15 cellular contexts compared by ENCODE assay signal in the genomic region with DNA sequence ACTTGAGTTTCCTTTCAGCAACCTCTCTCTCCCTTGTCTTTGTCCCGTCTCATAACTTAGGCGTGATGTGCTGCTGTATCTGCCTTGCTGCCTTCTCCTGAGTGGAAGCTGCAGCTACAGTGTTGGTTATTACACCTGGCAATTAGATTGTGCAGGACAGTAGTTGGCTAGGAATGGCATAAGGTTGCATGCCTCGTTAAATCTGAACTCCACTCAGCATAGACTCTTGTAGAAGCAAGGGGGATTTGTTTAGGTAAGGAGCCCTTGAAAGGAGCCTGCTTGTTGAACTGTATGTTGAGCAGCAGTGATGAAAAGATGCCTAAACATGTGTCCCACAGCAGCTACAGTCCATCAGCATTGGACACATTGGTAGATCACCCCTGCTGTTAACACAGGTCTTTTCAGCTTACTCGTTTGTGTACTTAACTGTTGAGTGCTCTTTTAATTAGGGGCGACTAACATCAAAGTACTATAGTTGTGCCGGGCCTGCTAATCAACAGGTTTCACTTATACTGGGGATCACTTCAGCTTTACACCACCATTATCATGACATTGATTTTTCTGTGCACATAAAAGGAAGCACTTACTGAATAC.
DNase-seq lines count a peak whose midpoint lies in the region; ATAC-seq, FAIRE-seq and TF ChIP-seq lines count a peak whose summit lies in the region.
"Had no signal": no experiment of that assay in that cellular context is flagged by ENCODE, and none has a peak within 500 bp of the region (broad histone marks: within the 10 kb centered on the region; RNA-seq: fewer than 3 reads in every experiment).

No MANE protein-coding gene starts in this region.

- H3K4me3 Mint-ChIP-seq in CD8-positive, alpha-beta T cell: peak overlapping the region; percentile 77
- no peak overlapping the region for H3K4me3 Mint-ChIP-seq in H9
- H3K4me3 Mint-ChIP-seq: HFFc6 had no signal

- no peak for FAIRE-seq in GM12878 (lab: Jason Lieb, UNC)

- no peak overlapping the region for H4K5ac ChIP-seq in H9 (ENCODE audit: insufficient read length, low read depth, low read length)

- no peak for TF ChIP-seq RAD21 in GM12878 (IDR thresholded peaks at IDR 0.05; ENCODE audit: insufficient read depth, low read depth, low read length)

- no peak overlapping the region for H3K14ac ChIP-seq in H9 (ENCODE audit: insufficient read depth, low read length)

- H4K8ac ChIP-seq in H9 (replicated peaks; ENCODE audit: insufficient read length, low read depth, low read length): no peak overlapping the region

- H2BK120ac ChIP-seq in H9 (ENCODE audit: low read depth, low read length, poor library complexity, severe bottlenecking): no peak overlapping the region

- no peak overlapping the region for H2AFZ ChIP-seq in H9 (ENCODE audit: low read length)
- H2AFZ ChIP-seq in GM12878 (ENCODE audit: control insufficient read depth, low read depth, low read length): no peak overlapping the region

- SMC1A ChIA-PET in GM12878 (lab: Charles Lee; ENCODE audit: uncharacterized antibody, unreplicated experiment): interaction anchor here (0.8 to 11.0 kb wide), 24 partner anchors 16 to 875 kb away, joined by 3 to 202 read pairs (median 4); no protein-coding TSS in a partner anchor

- H2BK20ac ChIP-seq in H9 (ENCODE audit: low read depth, low read length, poor library complexity, severe bottlenecking): no peak overlapping the region

- H3K56ac ChIP-seq in H9 (ENCODE audit: insufficient read length, low read depth, low read length): no peak overlapping the region

- no peaks in the 10 kb centered on the region for H3K36me3 ChIP-seq in CD8-positive, alpha-beta T cell (ENCODE audit: insufficient read depth, low read length)
- H3K36me3 ChIP-seq in GM12878 (ENCODE audit: control insufficient read depth in 2 of 2, insufficient read depth in 2 of 2, low read length in 1 of 2) (no peaks in the 10 kb centered on the region), BE2C (no peaks in the 10 kb centered on the region)
- H3K36me3 ChIP-seq: right atrium auricular region had no signal

- no peaks in the 10 kb centered on the region for H3K9me3 Mint-ChIP-seq in CD8-positive, alpha-beta T cell
- no peaks in the 10 kb centered on the region; a peak in 1 of 5 replicates for H3K9me3 Mint-ChIP-seq in H9
- H3K9me3 Mint-ChIP-seq: T-helper 2 cell treated with Interferon-gamma antibody and Interleukin-4, amounts not matched to agents 5 μg/mL and 100 μg/mL, for 36 hours had no signal

- CTCF ChIA-PET in CD8-positive, alpha-beta T cell (lab: Charles Lee): no interaction called here
- CTCF ChIA-PET in GM12878 (lab: Yijun Ruan, JAX): interaction anchor here (1.1 to 3.9 kb wide), 10 partner anchors 9 to 109 kb away, joined by 3 to 31 read pairs (median 6); no protein-coding TSS in a partner anchor

- no peaks in the 10 kb centered on the region for H3K4me1 ChIP-seq in CD8-positive, alpha-beta T cell (ENCODE audit: insufficient read depth, low read length)
- H3K4me1 ChIP-seq in H9 (ENCODE audit: insufficient read depth, low read length) (peaks cover 7% of the 10 kb centered on the region), GM12878 (ENCODE audit: control insufficient read depth, insufficient read depth, low read length) (peaks cover 38% of the 10 kb centered on the region), BE2C (peaks cover 21% of the 10 kb centered on the region)

- POLR2A ChIA-PET in CD8-positive, alpha-beta T cell (lab: Charles Lee): no interaction called here
- POLR2A ChIA-PET in GM12878 (lab: Charles Lee): interaction anchor here (0.9 to 2.1 kb wide), 5 partner anchors 17 to 146 kb away, joined by 3 to 10 read pairs (median 7); no protein-coding TSS in a partner anchor

- no peak for TF ChIP-seq EP300 in GM12878 (IDR thresholded peaks at IDR 0.05; ENCODE audit: borderline replicate concordance in 1 of 2, control insufficient read depth in 1 of 2, low read depth in 2 of 2, low read length in 2 of 2)

- no peaks in the 10 kb centered on the region for H3K27me3 ChIP-seq in CD8-positive, alpha-beta T cell (ENCODE audit: insufficient read depth, low read length)
- H3K27me3 ChIP-seq in H9 (ENCODE audit: insufficient read depth, low read length) (no peaks in the 10 kb centered on the region), GM12878 (replicated peaks in 1 of 2; ENCODE audit: control insufficient read depth in 2 of 2, insufficient read depth in 2 of 2, low read length in 1 of 2) (no peaks in the 10 kb centered on the region), BE2C (no peaks in the 10 kb centered on the region)
- H3K27me3 ChIP-seq: right atrium auricular region had no signal

- no peak overlapping the region for H2AK5ac ChIP-seq in H9 (ENCODE audit: insufficient read length, low read length)

- no peak overlapping the region for H3K27ac Mint-ChIP-seq in CD8-positive, alpha-beta T cell
- H3K27ac Mint-ChIP-seq in H9: no peak overlapping the region
- H3K27ac Mint-ChIP-seq: HFFc6; T-helper 2 cell treated with Interferon-gamma antibody and Interleukin-4, amounts not matched to agents 5 μg/mL and 100 μg/mL, for 36 hours had no signal

- intact Hi-C loops in CD8-positive, alpha-beta T cell (cut with DNase I, micrococcal nuclease): loop anchor here in 1 of 2 experiments (10.0 kb wide), 1 partner anchor 872 kb away; no protein-coding TSS in a partner anchor
- intact Hi-C loops in GM12878 (cut with micrococcal nuclease; ENCODE audit: unreplicated experiment): loop anchor here (5.0 to 10.0 kb wide), 3 partner anchors 221 to 872 kb away; no protein-coding TSS in a partner anchor

- no peaks in the 10 kb centered on the region for H3K79me1 ChIP-seq in H9 (ENCODE audit: insufficient read depth, low read depth, low read length, poor library complexity, severe bottlenecking)

- H3K9ac ChIP-seq in H9 (ENCODE audit: extremely low read depth, insufficient read length, low read length): no peak overlapping the region
- peak overlapping the region; percentile 60; the same call in 1 of the 2 replicates for H3K9ac ChIP-seq in GM12878 (ENCODE audit: control insufficient read depth, insufficient read depth, low read length)

- H3K27ac ChIP-seq in CD8-positive, alpha-beta T cell (ENCODE audit: low read depth, low read length): no peak overlapping the region
- H3K27ac ChIP-seq in H9 (ENCODE audit: insufficient read length, low read depth, low read length) (no peak overlapping the region), GM12878 (ENCODE audit: control insufficient read depth, insufficient read depth) (peak overlapping the region; percentile 74)
- H3K27ac ChIP-seq: right atrium auricular region had no signal

- H3K36me3 Mint-ChIP-seq in CD8-positive, alpha-beta T cell: no peaks in the 10 kb centered on the region
- no peaks in the 10 kb centered on the region; a peak in 1 of 7 replicates for H3K36me3 Mint-ChIP-seq in H9 (ENCODE audit: insufficient read depth in 1 of 3, low read depth in 3 of 3)

- no peak overlapping the region for H3K18ac ChIP-seq in H9 (ENCODE audit: insufficient read length, low read depth, low read length)

- no peak overlapping the region for H2BK15ac ChIP-seq in H9 (ENCODE audit: low read depth, low read length)

- RAD21 ChIA-PET in GM12878 (lab: Charles Lee; ENCODE audit: unreplicated experiment): interaction anchor here (0.6 to 7.9 kb wide), 15 partner anchors 15 to 204 kb away, joined by 3 to 141 read pairs (median 16); no protein-coding TSS in a partner anchor

- no peaks in the 10 kb centered on the region for H3K27me3 Mint-ChIP-seq in CD8-positive, alpha-beta T cell (ENCODE audit: low read depth)
- H3K27me3 Mint-ChIP-seq in H9 (ENCODE audit: low read depth): no peaks in the 10 kb centered on the region

- no peaks in the 10 kb centered on the region for H4K20me1 ChIP-seq in H9 (ENCODE audit: control insufficient read depth, insufficient read depth, insufficient read length)
- no peaks in the 10 kb centered on the region for H4K20me1 ChIP-seq in GM12878 (ENCODE audit: control insufficient read depth, insufficient read depth)

- TF ChIP-seq CTCF in CD8-positive, alpha-beta T cell (IDR thresholded peaks at IDR 0.05): no peak
- TF ChIP-seq CTCF in H9 (conservative IDR thresholded peaks at IDR 0.05) (no peak), GM12878 (IDR thresholded peaks at IDR 0.05 in 2 of 3, conservative IDR thresholded peaks at IDR 0.05 in 1 of 3; ENCODE audit: control insufficient read depth in 2 of 3, extremely low read depth in 1 of 3, insufficient read depth in 1 of 3, low read depth in 3 of 3, low read length in 3 of 3) (no peak), BE2C (IDR thresholded peaks at IDR 0.05; ENCODE audit: low read depth, low read length) (no peak)

- no CpG with 5 or more reads among the region's 6 CpGs for WGBS in H9 (ENCODE audit: extremely low coverage, insufficient read length, low lambda C conversion rate)
- 27% methylated on average over 6 of the region's 6 CpGs for WGBS in GM12878 (ENCODE audit: insufficient coverage, insufficient replicate concordance, low lambda C conversion rate, missing lambda C conversion rate)

- H3T11ph ChIP-seq in H9 (ENCODE audit: low read length): no peak overlapping the region

- peak overlapping the region; percentile 60 for H3K23ac ChIP-seq in H9 (ENCODE audit: insufficient read length, low read depth, low read length)

- no peaks in the 10 kb centered on the region for H3K23me2 ChIP-seq in H9 (ENCODE audit: insufficient read length, low read depth, low read length, poor library complexity, severe bottlenecking)

- no peak for ATAC-seq in CD8-positive, alpha-beta T cell
- ATAC-seq in GM12878: peak; percentile 12
- ATAC-seq: Panc1 had no signal

- no peaks in the 10 kb centered on the region for H3K9me3 ChIP-seq in CD8-positive, alpha-beta T cell (ENCODE audit: low read length)
- H3K9me3 ChIP-seq in H9 (ENCODE audit: control insufficient read depth, low read depth, low read length): no peaks in the 10 kb centered on the region
- H3K9me3 ChIP-seq in GM12878 (replicated peaks; ENCODE audit: control insufficient read depth, insufficient read depth, low read length): no peaks in the 10 kb centered on the region; the same call in 2 of the 3 replicates
- H3K9me3 ChIP-seq in BE2C: no peaks in the 10 kb centered on the region
- H3K9me3 ChIP-seq: right atrium auricular region had no signal

- H2BK5ac ChIP-seq in H9 (ENCODE audit: insufficient read length, low read length): no peak overlapping the region

- no peak overlapping the region for H2BK12ac ChIP-seq in H9 (ENCODE audit: insufficient read length, low read depth, low read length)

- no peak overlapping the region for H3K4me2 ChIP-seq in H9 (ENCODE audit: insufficient read depth, insufficient read length, low read length)
- H3K4me2 ChIP-seq in GM12878 (ENCODE audit: control insufficient read depth, insufficient read depth): no peak overlapping the region; the same call in 1 of the 2 replicates

- no peak for TF ChIP-seq POLR2A in GM12878 (IDR thresholded peaks at IDR 0.05; ENCODE audit: low read depth, low read length)

- in situ Hi-C loops in GM12878 (cut with MboI): no loop called here

- H3K4me3 ChIP-seq in CD8-positive, alpha-beta T cell (ENCODE audit: low read depth, low read length): no peak overlapping the region
- H3K4me3 ChIP-seq in GM12878: peak overlapping the region; percentile 68; the same call in 1 of the 2 replicates
- H3K4me3 ChIP-seq in BE2C (ENCODE audit: low read depth, low read length): no peak overlapping the region
- H3K4me3 ChIP-seq: right atrium auricular region had no signal

- no peaks in the 10 kb centered on the region; the same call in 1 of the 2 replicates for H3K79me2 ChIP-seq in H9 (ENCODE audit: insufficient read depth, low read length)
- H3K79me2 ChIP-seq in GM12878 (ENCODE audit: control insufficient read depth, insufficient read depth, low read length): peaks cover 17% of the 10 kb centered on the region

- BruUV-seq in GM12878 (replicated peaks; lab: Mats Ljungman, UMichigan): no TSS peak

- no peak overlapping the region for H3K4ac ChIP-seq in H9 (ENCODE audit: low read depth, low read length)

- no peak for DNase-seq in CD8-positive, alpha-beta T cell
- DNase-seq in H9: no peak
- DNase-seq in NCI-H2171 treated with DMSO at 0.1 percent for 48 hours (lab: John Stamatoyannopoulos, UW): peak; percentile 73
- no peak for DNase-seq in GM12878 (ENCODE audit: low read depth, low spot score)
- DNase-seq in SKM-1 treated with dmso at 0.1 percent for 144 hours (lab: John Stamatoyannopoulos, UW; ENCODE audit: unreplicated experiment): no peak
- no peak for DNase-seq in BE2C
- no peak for DNase-seq in stimulated activated CD4-positive, alpha-beta T cell treated with anti-CD3 and anti-CD28 coated beads, Interleukin-12 subunit alpha, Interleukin-12 subunit beta, amount 100 ng/mL, for 4 hours
- DNase-seq in NCI-H446 (lab: John Stamatoyannopoulos, UW): no peak
- DNase-seq: activated CD4-positive, alpha-beta T cell treated with anti-CD3 and anti-CD28 coated beads, Interleukin-2, amount 50 U/mL, for 48 hours; activated effector memory CD4-positive, alpha-beta T cell treated with anti-CD3 and anti-CD28 coated beads, Interleukin-2, amount 50 U/mL, for 16 hours; HFFc6; kidney glomerular epithelial cell had no signal

- no peak overlapping the region for H4K91ac ChIP-seq in H9 (ENCODE audit: insufficient read length, low read depth, low read length)

- peaks cover 14% of the 10 kb centered on the region for H3K4me1 Mint-ChIP-seq in CD8-positive, alpha-beta T cell (ENCODE audit: low read depth)
- peaks cover 42 to 44% of the 10 kb centered on the region in 2 experiments for H3K4me1 Mint-ChIP-seq in H9
